8 cellular contexts compared by ENCODE assay signal in genomic region chr3:182979719-182980191, GRCh38. TPM values are rescaled to one million over a fixed set of nuclear protein-coding genes. Genes with fewer than 3 reads are reported as not detected.
DNase-seq lines count a peak whose midpoint lies in the region; ATAC-seq and TF ChIP-seq lines count a peak whose summit lies in the region.

No MANE protein-coding gene starts in this region.

- peak overlapping the region; percentile 82 for H3K18ac ChIP-seq in trophoblast cell (ENCODE audit: low read length)

- H3K9ac ChIP-seq in trophoblast cell (ENCODE audit: low read length) = peak overlapping the region; percentile 83

- H3K27me3 Mint-ChIP-seq in activated naive CD4-positive, alpha-beta T cell treated with anti-CD3 and anti-CD28 coated beads for 36 hours (ENCODE audit: low read depth) = no peaks in the 10 kb centered on the region
- H3K27me3 Mint-ChIP-seq in activated naive CD4-positive, alpha-beta T cell treated with anti-CD3 and anti-CD28 coated beads, Interleukin-2, amount 50 U/mL, for 24 hours = no peaks in the 10 kb centered on the region

- no peak overlapping the region for H2BK12ac ChIP-seq in trophoblast cell (ENCODE audit: low read length)

- CTCF ChIA-PET in activated naive CD4-positive, alpha-beta T cell treated with anti-CD3 and anti-CD28 coated beads for 36 hours (lab: Charles Lee) = interaction anchor here (0.6 to 1.2 kb wide), 2 partner anchors 71 to 155 kb away, joined by 3 to 7 read pairs; no protein-coding TSS in a partner anchor

- no CpG with 5 or more reads among the region's 29 CpGs for WGBS in trophoblast cell (ENCODE audit: extremely low coverage, insufficient coverage, insufficient read length)

- H3K4me1 Mint-ChIP-seq in activated naive CD4-positive, alpha-beta T cell treated with anti-CD3 and anti-CD28 coated beads for 36 hours (ENCODE audit: low read depth) = peaks cover 23% of the 10 kb centered on the region
- peaks cover 43% of the 10 kb centered on the region for H3K4me1 Mint-ChIP-seq in activated naive CD4-positive, alpha-beta T cell treated with anti-CD3 and anti-CD28 coated beads, Interleukin-2, amount 50 U/mL, for 24 hours

- H3K23ac ChIP-seq in trophoblast cell (ENCODE audit: low read length) = no peak overlapping the region

- H3K9me3 ChIP-seq in left ventricle myocardium inferior (replicated peaks) (no peaks in the 10 kb centered on the region), trophoblast cell (ENCODE audit: insufficient read depth, low read depth, low read length) (no peaks in the 10 kb centered on the region)

- H3K9me3 Mint-ChIP-seq in activated naive CD4-positive, alpha-beta T cell treated with anti-CD3 and anti-CD28 coated beads for 36 hours = no peaks in the 10 kb centered on the region
- no peaks in the 10 kb centered on the region for H3K9me3 Mint-ChIP-seq in activated naive CD4-positive, alpha-beta T cell treated with anti-CD3 and anti-CD28 coated beads, Interleukin-2, amount 50 U/mL, for 24 hours

- no peaks in the 10 kb centered on the region for H3K36me3 Mint-ChIP-seq in activated naive CD4-positive, alpha-beta T cell treated with anti-CD3 and anti-CD28 coated beads for 36 hours (ENCODE audit: low read depth)
- H3K36me3 Mint-ChIP-seq in activated naive CD4-positive, alpha-beta T cell treated with anti-CD3 and anti-CD28 coated beads, Interleukin-2, amount 50 U/mL, for 24 hours = no peaks in the 10 kb centered on the region

- no peak for TF ChIP-seq CTCF in left ventricle myocardium inferior (IDR thresholded peaks at IDR 0.05; ENCODE audit: borderline replicate concordance)

- peaks cover 14% of the 10 kb centered on the region for H3K79me2 ChIP-seq in trophoblast cell (ENCODE audit: control insufficient read depth, insufficient read depth, low read length, poor library complexity)

- peak overlapping the region; percentile 91 for H3K4me2 ChIP-seq in trophoblast cell (ENCODE audit: low read length)

- H2AK5ac ChIP-seq in trophoblast cell (ENCODE audit: low read length) = no peak overlapping the region

- peak overlapping the region; percentile 67 for H3K4ac ChIP-seq in trophoblast cell (ENCODE audit: low read depth, low read length)

- H2BK120ac ChIP-seq in trophoblast cell (ENCODE audit: insufficient read depth, low read length, poor library complexity) = no peak overlapping the region

- H2AFZ ChIP-seq in trophoblast cell (ENCODE audit: insufficient read depth, low read length, poor library complexity) = no peak overlapping the region

- DNase-seq in activated naive CD4-positive, alpha-beta T cell treated with anti-CD3 and anti-CD28 coated beads for 36 hours = peak; percentile 53
- no peak for DNase-seq in activated naive CD4-positive, alpha-beta T cell treated with Interleukin-2 at 50 U/mL for 16 hours
- peak; percentile 48 for DNase-seq in NCI-H526 treated with DMSO at 0.1 percent for 48 hours (lab: John Stamatoyannopoulos, UW)
- DNase-seq in left ventricle myocardium inferior = no peak
- DNase-seq in trophoblast cell = peak; percentile 4 to 26
- DNase-seq in cortex of kidney (lab: John Stamatoyannopoulos, UW) = no peak

- peak overlapping the region; percentile 88 for H3K4me3 Mint-ChIP-seq in activated naive CD4-positive, alpha-beta T cell treated with anti-CD3 and anti-CD28 coated beads for 36 hours
- H3K4me3 Mint-ChIP-seq in activated naive CD4-positive, alpha-beta T cell treated with anti-CD3 and anti-CD28 coated beads, Interleukin-2, amount 50 U/mL, for 24 hours = peak overlapping the region; percentile 94

- no peaks in the 10 kb centered on the region for H3K27me3 ChIP-seq in left ventricle myocardium inferior (ENCODE audit: low read depth)
- no peaks in the 10 kb centered on the region for H3K27me3 ChIP-seq in trophoblast cell (ENCODE audit: insufficient read depth, low read length)

- peak overlapping the region; percentile 83 for H3K27ac Mint-ChIP-seq in activated naive CD4-positive, alpha-beta T cell treated with anti-CD3 and anti-CD28 coated beads for 36 hours
- H3K27ac Mint-ChIP-seq in activated naive CD4-positive, alpha-beta T cell treated with anti-CD3 and anti-CD28 coated beads, Interleukin-2, amount 50 U/mL, for 24 hours = peak overlapping the region; percentile 96

- peak overlapping the region; percentile 74 for H4K12ac ChIP-seq in trophoblast cell (ENCODE audit: low read depth, low read length)

- H4K8ac ChIP-seq in trophoblast cell (ENCODE audit: low read depth, low read length) = peak overlapping the region; percentile 78

- no peaks in the 10 kb centered on the region for H3K36me3 ChIP-seq in left ventricle myocardium inferior
- no peaks in the 10 kb centered on the region for H3K36me3 ChIP-seq in trophoblast cell (ENCODE audit: control insufficient read depth in 1 of 2, insufficient read depth in 2 of 2, low read length in 2 of 2)

- peak overlapping the region; percentile 50 for H2BK5ac ChIP-seq in trophoblast cell (ENCODE audit: low read depth, low read length, poor library complexity)

- peaks cover 27% of the 10 kb centered on the region for H3K4me1 ChIP-seq in left ventricle myocardium inferior
- H3K4me1 ChIP-seq in trophoblast cell (ENCODE audit: control insufficient read depth in 1 of 2, insufficient read depth in 2 of 2, low read length in 2 of 2) = peaks cover 0 to 3% of the 10 kb centered on the region in 2 experiments

- peak overlapping the region; percentile 14 for H3K14ac ChIP-seq in trophoblast cell (ENCODE audit: low read length)

- ATAC-seq in HG02870 (IDR thresholded peaks at IDR 0.05; ENCODE audit: unreplicated experiment) = peak; percentile 12

- H3K79me1 ChIP-seq in trophoblast cell (ENCODE audit: low read length) = peaks cover 7% of the 10 kb centered on the region

- H3K27ac ChIP-seq in left ventricle myocardium inferior (replicated peaks) = peak overlapping the region; percentile 88
- peak overlapping the region; percentile 55 for H3K27ac ChIP-seq in trophoblast cell (ENCODE audit: low read depth, low read length)

- H4K91ac ChIP-seq in trophoblast cell (ENCODE audit: low read depth, low read length) = peak overlapping the region; percentile 11

- H3K4me3 ChIP-seq in left ventricle myocardium inferior = peak overlapping the region; percentile 99
- H3K4me3 ChIP-seq in trophoblast cell (ENCODE audit: low read depth, low read length) = peak overlapping the region; percentile 84

- intact Hi-C loops in activated naive CD4-positive, alpha-beta T cell treated with anti-CD3 and anti-CD28 coated beads for 36 hours (cut with micrococcal nuclease) = loop anchor here (1.0 to 5.0 kb wide), 3 partner anchors 12 to 178 kb away; no protein-coding TSS in a partner anchor
- intact Hi-C loops in left ventricle myocardium inferior (cut with micrococcal nuclease) = no loop called here

RNA-seq across cellular contexts. Expression of gene DCUN1D1, which starts 0.6 kb away (rescaled TPM):
- total RNA-seq in activated naive CD4-positive, alpha-beta T cell treated with anti-CD3 and anti-CD28 coated beads for 36 hours = 10 to 100 TPM; 38.4 to 40.5 TPM
- 31.7 TPM for total RNA-seq in left ventricle myocardium inferior
- polyA plus RNA-seq in trophoblast cell (2013) = 42.5 and 46.0 TPM in 2 replicates

Comparison
In these comparisons a context has a peak if more than half of its experiments do, and no peak if none do; other contexts are left out.
1. DNase-seq: peak in activated naive CD4-positive, alpha-beta T cell treated with anti-CD3 and anti-CD28 coated beads for 36 hours (single experiment), NCI-H526 treated with DMSO at 0.1 percent for 48 hours (single experiment) and trophoblast cell (2 of 2); none in activated naive CD4-positive, alpha-beta T cell treated with Interleukin-2 at 50 U/mL for 16 hours (single experiment), left ventricle myocardium inferior (single experiment) and cortex of kidney (single experiment).